Comparison of ENCODE assay signal across 16 cellular contexts in the genomic region with DNA sequence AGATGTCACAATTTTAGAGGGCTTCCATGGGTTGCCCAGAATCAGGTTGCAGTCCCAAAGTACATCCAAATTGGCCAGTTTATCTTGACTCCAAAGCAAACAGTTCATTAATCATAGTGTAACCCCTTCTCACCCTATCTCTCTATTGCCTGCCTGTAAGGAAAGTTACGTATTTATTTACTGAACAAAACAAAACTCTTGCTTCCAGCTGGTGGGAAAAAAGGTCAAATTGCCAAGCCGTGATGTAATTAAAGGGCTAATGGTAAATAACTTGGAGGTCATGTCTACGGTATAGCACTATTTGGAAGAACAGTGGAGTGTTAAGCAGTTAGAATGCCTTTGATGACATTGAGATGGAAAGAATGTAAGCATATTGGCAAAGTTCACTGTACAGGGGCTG.
"Had no signal": no experiment of that assay in that cellular context is flagged by ENCODE, and none has a peak within 500 bp of the region (broad histone marks: within the 10 kb centered on the region; RNA-seq: fewer than 3 reads in every experiment).

No MANE protein-coding gene starts in this region.

- H3K27me3 Mint-ChIP-seq: memory B cell had no signal

- H3K4me1 Mint-ChIP-seq: activated CD4-positive, alpha-beta T cell treated with anti-CD3 and anti-CD28 coated beads, Interleukin-2, amount 10 ng/mL, durations not matched to agents 7 days and 5 days had no signal

- H3K36me3 ChIP-seq: esophagus muscularis mucosa, prostate gland, thoracic aorta, upper lobe of right lung had no signal

- H3K4me3 ChIP-seq: esophagus muscularis mucosa, prostate gland, thoracic aorta, upper lobe of right lung had no signal

- FAIRE-seq: bronchial epithelial cell, endometrium, kidney had no signal

- H3K27me3 ChIP-seq: esophagus muscularis mucosa, upper lobe of right lung had no signal

- ATAC-seq: natural killer cell treated with Interleukin-12 subunit alpha and Interleukin-12 subunit beta and Interleukin-15 and Interleukin-18, amount 100 ng/mL, for 72 hours; sciatic nerve; upper lobe of right lung had no signal

- H3K4me3 Mint-ChIP-seq: activated CD4-positive, alpha-beta T cell treated with anti-CD3 and anti-CD28 coated beads, Interleukin-2, amount 10 ng/mL, durations not matched to agents 7 days and 5 days; memory B cell; natural killer cell treated with Interleukin-12 subunit alpha and Interleukin-12 subunit beta and Interleukin-15 and Interleukin-18, amount 100 ng/mL, for 72 hours had no signal

- H3K27ac ChIP-seq: esophagus muscularis mucosa, prostate gland, upper lobe of right lung had no signal

- DNase-seq: activated CD4-positive, alpha-beta T cell treated with anti-CD3 and anti-CD28 coated beads, Interleukin-2, amount 10 ng/mL, durations not matched to agents 7 days and 5 days; activated CD8-positive, alpha-beta memory T cell treated with anti-CD3 and anti-CD28 coated beads, Interleukin-2, amount 50 U/mL, for 48 hours; aorta; hippocampal formation; kidney; left ventricle myocardium superior; SW 1271; upper lobe of right lung had no signal

- H3K27ac Mint-ChIP-seq: activated CD4-positive, alpha-beta T cell treated with anti-CD3 and anti-CD28 coated beads, Interleukin-2, amount 10 ng/mL, durations not matched to agents 7 days and 5 days; memory B cell; natural killer cell treated with Interleukin-12 subunit alpha and Interleukin-12 subunit beta and Interleukin-15 and Interleukin-18, amount 100 ng/mL, for 72 hours had no signal

- H3K36me3 Mint-ChIP-seq: memory B cell; natural killer cell treated with Interleukin-12 subunit alpha and Interleukin-12 subunit beta and Interleukin-15 and Interleukin-18, amount 100 ng/mL, for 72 hours had no signal

- H3K9me3 ChIP-seq: esophagus muscularis mucosa, prostate gland, thoracic aorta, upper lobe of right lung had no signal

- H3K9me3 Mint-ChIP-seq: activated CD4-positive, alpha-beta T cell treated with anti-CD3 and anti-CD28 coated beads, Interleukin-2, amount 10 ng/mL, durations not matched to agents 7 days and 5 days; memory B cell; natural killer cell treated with Interleukin-12 subunit alpha and Interleukin-12 subunit beta and Interleukin-15 and Interleukin-18, amount 100 ng/mL, for 72 hours had no signal

- H3K4me1 ChIP-seq: esophagus muscularis mucosa, prostate gland had no signal
